15 cellular contexts compared by ENCODE assay signal in genomic region chr17:71436479-71436878, GRCh38.
DNase-seq lines count a peak whose midpoint lies in the region; ATAC-seq and TF ChIP-seq lines count a peak whose summit lies in the region.
"Had no signal": no experiment of that assay in that cellular context is flagged by ENCODE, and none has a peak within 500 bp of the region (broad histone marks: within the 10 kb centered on the region; RNA-seq: fewer than 3 reads in every experiment).

No MANE protein-coding gene starts in this region.

- DNase-seq in HCT116 (ENCODE audit: low read depth, low spot score) (no peak), PC-3 (peak; percentile 52), epithelial cell of esophagus (ENCODE audit: low read depth) (peak; percentile 41), glomerular visceral epithelial cell (ENCODE audit: extremely low spot score) (no peak), BE2C (no peak), erythroblast (lab: John Stamatoyannopoulos, UW) (no peak)
- DNase-seq: AML-193; CD4-positive, alpha-beta memory T cell; DMS153; DMS79; GDM1; HCEC 1CT; HFFc6 had no signal

- RAD21 ChIA-PET in HCT116 (lab: Charles Lee; ENCODE audit: low non-redundant PET in 1 of 2, low total read pairs in 2 of 2, uncharacterized antibody in 2 of 2, unreplicated experiment in 2 of 2) = no interaction called here

- H4K20me1 ChIP-seq in HCT116 (ENCODE audit: insufficient read depth) (no peaks in the 10 kb centered on the region), PC-3 (ENCODE audit: low read length) (no peaks in the 10 kb centered on the region)
- H4K20me1 ChIP-seq: BLaER1 had no signal

- H2AFZ ChIP-seq in HCT116 (ENCODE audit: low read depth, low read length, poor library complexity, severe bottlenecking) = peak overlapping the region; percentile 50
- no peak overlapping the region for H2AFZ ChIP-seq in PC-3 (ENCODE audit: low read length)
- H2AFZ ChIP-seq: GM23338 had no signal

- H3K4me2 ChIP-seq in HCT116 (ENCODE audit: low read length) (no peak overlapping the region), PC-3 (ENCODE audit: low read length) (no peak overlapping the region)
- H3K4me2 ChIP-seq: BLaER1, GM23338 had no signal

- POLR2A ChIA-PET in HCT116 (lab: Charles Lee) = no interaction called here
- POLR2A ChIA-PET in PC-3 (lab: Charles Lee; ENCODE audit: unreplicated experiment) = interaction anchor here (0.6 kb wide), 1 partner anchor 1185 kb away, joined by 15 read pairs; no protein-coding TSS in a partner anchor

- H3K27me3 ChIP-seq in HCT116 (ENCODE audit: insufficient read depth, low read length) (no peaks in the 10 kb centered on the region), PC-3 (ENCODE audit: low read length) (no peaks in the 10 kb centered on the region), BE2C (no peaks in the 10 kb centered on the region)
- H3K27me3 ChIP-seq: BLaER1 had no signal

- H3K79me2 ChIP-seq in HCT116 (ENCODE audit: insufficient read depth, low read length) = no peaks in the 10 kb centered on the region
- H3K79me2 ChIP-seq in PC-3 (ENCODE audit: low read length) = no peaks in the 10 kb centered on the region

- intact Hi-C loops in HCT116 (cut with micrococcal nuclease) = no loop called here
- intact Hi-C loops in PC-3 (cut with micrococcal nuclease) = loop anchor here (10.0 kb wide), 2 partner anchors 322 to 958 kb away; no protein-coding TSS in a partner anchor

- H3K9me2 ChIP-seq in HCT116 (ENCODE audit: insufficient read depth) (no peaks in the 10 kb centered on the region), PC-3 (replicated peaks; ENCODE audit: low read length) (no peaks in the 10 kb centered on the region)

- BruUV-seq in HCT116 (replicated peaks; lab: Mats Ljungman, UMichigan) = no TSS peak
- BruUV-seq in PC-3 (replicated peaks; lab: Mats Ljungman, UMichigan) = no TSS peak

- peaks cover 14% of the 10 kb centered on the region for H3F3A ChIP-seq in PC-3 (ENCODE audit: low read length, unreplicated experiment)

- H3K27ac ChIP-seq in HCT116 (ENCODE audit: low read depth, low read length) (no peak overlapping the region), PC-3 (ENCODE audit: low read length) (peak overlapping the region; percentile 51)
- H3K27ac ChIP-seq: BLaER1 had no signal

- H3K9ac ChIP-seq in HCT116 (ENCODE audit: low read length) (no peak overlapping the region), PC-3 (ENCODE audit: low read length) (0 out of 2 replicates have a peak overlapping the region, but pooled peaks have one; percentile 8)
- H3K9ac ChIP-seq: BLaER1 had no signal

- H3K4me3 ChIP-seq in HCT116 (replicated peaks in 1 of 2; ENCODE audit: low read depth in 1 of 2, low read length in 2 of 2) (no peak overlapping the region), PC-3 (ENCODE audit: low read length) (no peak overlapping the region), epithelial cell of esophagus (ENCODE audit: low read length) (no peak overlapping the region), BE2C (ENCODE audit: low read depth, low read length) (no peak overlapping the region)
- H3K4me3 ChIP-seq: BLaER1, GM23338 had no signal

- no peak for TF ChIP-seq POLR2A in HCT116 (IDR thresholded peaks at IDR 0.05; ENCODE audit: borderline replicate concordance, extremely low read depth, insufficient read depth, insufficient read length)
- no peak for TF ChIP-seq POLR2A in erythroblast (IDR thresholded peaks at IDR 0.05; ENCODE audit: low read length)

- TF ChIP-seq RAD21 in HCT116 (IDR thresholded peaks at IDR 0.05; ENCODE audit: low read depth) = no peak

- TF ChIP-seq CTCF in HCT116 (IDR thresholded peaks at IDR 0.05 in 2 of 3, conservative IDR thresholded peaks at IDR 0.05 in 1 of 3; ENCODE audit: borderline replicate concordance in 1 of 3, insufficient read depth in 1 of 3, low read depth in 2 of 3, low read length in 2 of 3) = no peak
- TF ChIP-seq CTCF in PC-3 (conservative IDR thresholded peaks at IDR 0.05; ENCODE audit: low read depth, low read length) = no peak
- no peak for TF ChIP-seq CTCF in epithelial cell of esophagus (IDR thresholded peaks at IDR 0.05; ENCODE audit: insufficient read depth, low read depth, low read length, missing control alignments)
- TF ChIP-seq CTCF in BE2C (IDR thresholded peaks at IDR 0.05; ENCODE audit: low read depth, low read length) = no peak

- ATAC-seq in HCT116 (no peak), PC-3 (no peak)
- ATAC-seq: GM23338 had no signal

- H3K4me1 ChIP-seq in HCT116 (ENCODE audit: control insufficient read depth in 1 of 2, insufficient read depth in 2 of 2, low read length in 2 of 2) = peaks cover 19 to 41% of the 10 kb centered on the region in 2 experiments
- peaks cover 80% of the 10 kb centered on the region for H3K4me1 ChIP-seq in PC-3 (ENCODE audit: insufficient read depth, low read length)
- H3K4me1 ChIP-seq in BE2C = peaks cover 3% of the 10 kb centered on the region; the same call in 1 of the 2 replicates
- H3K4me1 ChIP-seq: BLaER1 had no signal

- H3K9me3 ChIP-seq in HCT116 (ENCODE audit: control insufficient read depth in 1 of 2, insufficient read depth in 1 of 2, low read depth in 1 of 2, low read length in 2 of 2) = no peaks in the 10 kb centered on the region
- no peaks in the 10 kb centered on the region for H3K9me3 ChIP-seq in PC-3 (ENCODE audit: low read length)
- no peaks in the 10 kb centered on the region for H3K9me3 ChIP-seq in BE2C
- H3K9me3 ChIP-seq: BLaER1 had no signal

- H3K36me3 ChIP-seq in HCT116 (ENCODE audit: control insufficient read depth in 1 of 2, insufficient read depth in 2 of 2, low read length in 2 of 2) = no peaks in the 10 kb centered on the region
- H3K36me3 ChIP-seq in PC-3 (ENCODE audit: low read depth, low read length) = no peaks in the 10 kb centered on the region
- no peaks in the 10 kb centered on the region for H3K36me3 ChIP-seq in BE2C
- H3K36me3 ChIP-seq: BLaER1 had no signal

- CTCF ChIA-PET in HCT116 (lab: Charles Lee) (no interaction called here), PC-3 (lab: Charles Lee) (no interaction called here)

TF ChIP-seq in HCT116, 20 proteins besides CTCF, POLR2A, EP300 and RAD21:
- TF ChIP-seq ZFX (IDR thresholded peaks at IDR 0.05) (no peak), ATF3 (IDR thresholded peaks at IDR 0.05) (0 out of 2 replicates have a peak, but pooled peaks have one; percentile 2)

Comparison
In these comparisons a context has a peak if more than half of its experiments do, and no peak if none do; other contexts are left out.
1. DNase-seq: peak in PC-3 (single experiment) and epithelial cell of esophagus (single experiment); none in HCT116 (single experiment), glomerular visceral epithelial cell (single experiment), BE2C (single experiment) and erythroblast (0 of 2).